ENCODE assay signal across 11 cellular contexts in the genomic region with DNA sequence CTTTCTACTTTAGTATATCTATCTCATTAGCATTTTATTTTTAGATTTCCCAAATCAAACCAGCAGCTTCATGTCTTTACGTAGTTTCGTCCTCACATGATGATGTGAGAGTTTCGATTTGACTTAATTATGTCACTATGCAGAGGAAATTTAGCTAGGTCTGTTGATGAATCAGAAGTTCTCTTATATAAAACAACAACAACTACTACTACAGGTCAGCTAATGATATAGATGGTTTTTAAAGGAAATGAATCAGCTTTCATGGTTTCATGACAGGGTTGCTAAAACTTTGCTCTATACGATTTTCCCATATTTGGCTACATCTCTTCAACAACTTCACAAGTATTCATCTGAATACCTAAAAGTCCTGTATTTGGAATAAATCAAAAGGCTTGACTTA. TPM values are rescaled to one million over a fixed set of nuclear protein-coding genes. Genes with fewer than 3 reads are reported as not detected.
DNase-seq lines count a peak whose midpoint lies in the region; ATAC-seq, FAIRE-seq and TF ChIP-seq lines count a peak whose summit lies in the region.
"Had no signal": no experiment of that assay in that cellular context is flagged by ENCODE, and none has a peak within 500 bp of the region (broad histone marks: within the 10 kb centered on the region; RNA-seq: fewer than 3 reads in every experiment).

No MANE protein-coding gene starts in this region.

- H3K27ac Mint-ChIP-seq in HFFc6: peak overlapping the region; percentile 85
- peak overlapping the region; percentile 92 for H3K27ac Mint-ChIP-seq in activated B cell treated with CpG ODN at 0.5 μM for 24 hours
- H3K27ac Mint-ChIP-seq in memory B cell: peak overlapping the region; percentile 92

- CTCF ChIA-PET in activated B cell treated with CpG ODN at 0.5 μM for 24 hours (lab: Charles Lee): interaction anchor here (0.8 to 1.2 kb wide), 3 partner anchors 17 to 56 kb away, joined by 3 to 4 read pairs (median 3); no protein-coding TSS in a partner anchor

- H3K4me1 Mint-ChIP-seq in HFFc6 (ENCODE audit: low read depth) (peaks cover 57% of the 10 kb centered on the region), activated B cell treated with CpG ODN at 0.5 μM for 24 hours (peaks cover 91% of the 10 kb centered on the region), memory B cell (peaks cover 59% of the 10 kb centered on the region)

- peak; percentile 46 for DNase-seq in GM10266 (ENCODE audit: extremely low spot score)
- DNase-seq in HFFc6: peak; percentile 65
- DNase-seq in activated B cell treated with CpG ODN at 0.5 μM for 24 hours: no peak
- peak in 1 of 2 donors; percentile 30 for DNase-seq in memory B cell (ENCODE audit: low spot score in 2 of 2)
- no peak for DNase-seq in NCI-H2107 (lab: John Stamatoyannopoulos, UW)
- DNase-seq in pancreas: no peak
- no peak for DNase-seq in stimulated activated CD4-positive, alpha-beta T cell treated with anti-CD3 and anti-CD28 coated beads, Interleukin-12 subunit alpha, Interleukin-12 subunit beta, amount 100 ng/mL, for 4 hours
- DNase-seq in DMS 273 (lab: John Stamatoyannopoulos, UW; ENCODE audit: unreplicated experiment): no peak
- DNase-seq: hippocampal formation, NCI-H774 had no signal

- H3K36me3 ChIP-seq in pancreas: no peaks in the 10 kb centered on the region
- H3K36me3 ChIP-seq: prostate gland had no signal

- no peaks in the 10 kb centered on the region for H3K9me3 ChIP-seq in pancreas
- H3K9me3 ChIP-seq: prostate gland had no signal

- FAIRE-seq in pancreas (lab: Jason Lieb, UNC): no peak

- H3K27me3 ChIP-seq in pancreas: no peaks in the 10 kb centered on the region

- no peak for TF ChIP-seq CTCF in GM10266 (IDR thresholded peaks at IDR 0.05; ENCODE audit: control insufficient read depth, insufficient read depth, low read depth, missing control alignments)
- no peak for TF ChIP-seq CTCF in HFFc6 (IDR thresholded peaks at IDR 0.05)
- TF ChIP-seq CTCF in activated B cell treated with CpG ODN at 0.5 μM for 24 hours (IDR thresholded peaks at IDR 0.05): no peak
- no peak for TF ChIP-seq CTCF in pancreas (IDR thresholded peaks at IDR 0.05)

- H3K27me3 Mint-ChIP-seq in HFFc6 (ENCODE audit: insufficient read depth) (no peaks in the 10 kb centered on the region), activated B cell treated with CpG ODN at 0.5 μM for 24 hours (no peaks in the 10 kb centered on the region), memory B cell (no peaks in the 10 kb centered on the region)

- H3K9me3 Mint-ChIP-seq in HFFc6: no peaks in the 10 kb centered on the region
- no peaks in the 10 kb centered on the region for H3K9me3 Mint-ChIP-seq in activated B cell treated with CpG ODN at 0.5 μM for 24 hours
- H3K9me3 Mint-ChIP-seq in memory B cell: no peaks in the 10 kb centered on the region

- H3K4me3 Mint-ChIP-seq in HFFc6 (peak overlapping the region; percentile 67), activated B cell treated with CpG ODN at 0.5 μM for 24 hours (peak overlapping the region; percentile 58), memory B cell (peak overlapping the region; percentile 50)

- H3K4me3 ChIP-seq in pancreas: no peak overlapping the region
- H3K4me3 ChIP-seq: prostate gland had no signal

- peaks cover 0 to 31% (median 9%) of the 10 kb centered on the region in 3 donors for H3K4me1 ChIP-seq in pancreas
- H3K4me1 ChIP-seq: prostate gland had no signal

- H3K36me3 Mint-ChIP-seq in HFFc6 (ENCODE audit: low read depth) (no peaks in the 10 kb centered on the region; the same call in none of the 2 replicates), activated B cell treated with CpG ODN at 0.5 μM for 24 hours (ENCODE audit: low read depth) (peaks cover 9% of the 10 kb centered on the region), memory B cell (peaks cover 4% of the 10 kb centered on the region)

- intact Hi-C loops in activated B cell treated with CpG ODN at 0.5 μM for 24 hours (cut with micrococcal nuclease): loop anchor here (2.0 to 10.0 kb wide), 3 partner anchors 1287 to 1951 kb away; a partner anchor contains a TSS
- intact Hi-C loops in pancreas (cut with DNase I): no loop called here

- POLR2A ChIA-PET in activated B cell treated with CpG ODN at 0.5 μM for 24 hours (lab: Charles Lee): interaction anchor here (0.6 to 6.4 kb wide), 9 partner anchors 15 to 118 kb away, joined by 3 to 81 read pairs (median 4); a partner anchor contains a TSS

- peak; percentile 37 for ATAC-seq in activated B cell treated with CpG ODN at 0.5 μM for 24 hours (ENCODE audit: low read depth)
- peak; percentile 74 for ATAC-seq in memory B cell (ENCODE audit: low read depth)
- no peak for ATAC-seq in pancreas

- no peak overlapping the region for H3K27ac ChIP-seq in pancreas
- H3K27ac ChIP-seq: prostate gland had no signal

- WGBS in pancreas, 2 donors: 88 to 91% methylated on average over 4 of the region's 4 CpGs

RNA-seq across cellular contexts. Expression of a gene that starts 28.6 kb away (rescaled TPM):
- total RNA-seq in HFFc6 (2021; fragmentation: NEBNext Ultra II Directional; extraction: Animal tissue kit (Norgen Biotek cat#: 25700)): 10 to 100 TPM; 17.5 to 26.3 (median 21.4) TPM
- 49.5 and 54.8 TPM in 2 replicates for total RNA-seq in activated B cell treated with CpG ODN at 0.5 μM for 24 hours
- 10 to 100 TPM in 2 of 6 donors, 1 to 10 TPM in 4; 4.3 to 13.9 (median 6.0) TPM for total RNA-seq in pancreas
- polyA plus RNA-seq in pancreas: 10 to 100 TPM in 1 of 2 donors, 1 to 10 TPM in 1; 4.0 to 13.1 TPM

Comparison
In these comparisons a context has a peak if more than half of its experiments do, and no peak if none do; other contexts are left out.
1. DNase-seq: peak in GM10266 (single experiment) and HFFc6 (single experiment); none in activated B cell treated with CpG ODN at 0.5 μM for 24 hours (single experiment), NCI-H2107 (single experiment), pancreas (0 of 6), stimulated activated CD4-positive, alpha-beta T cell treated with anti-CD3 and anti-CD28 coated beads, Interleukin-12 subunit alpha, Interleukin-12 subunit beta, amount 100 ng/mL, for 4 hours (single experiment) and DMS 273 (single experiment).
2. ATAC-seq: peak in activated B cell treated with CpG ODN at 0.5 μM for 24 hours (single experiment) and memory B cell (single experiment); none in pancreas (0 of 4).
3. Peak in every context shown above with its lines, with median percentiles within 50 percentile points of each other: H3K27ac Mint-ChIP-seq and H3K4me3 Mint-ChIP-seq.